Comparison of ENCODE assay signal across 18 cellular contexts in the genomic region with DNA sequence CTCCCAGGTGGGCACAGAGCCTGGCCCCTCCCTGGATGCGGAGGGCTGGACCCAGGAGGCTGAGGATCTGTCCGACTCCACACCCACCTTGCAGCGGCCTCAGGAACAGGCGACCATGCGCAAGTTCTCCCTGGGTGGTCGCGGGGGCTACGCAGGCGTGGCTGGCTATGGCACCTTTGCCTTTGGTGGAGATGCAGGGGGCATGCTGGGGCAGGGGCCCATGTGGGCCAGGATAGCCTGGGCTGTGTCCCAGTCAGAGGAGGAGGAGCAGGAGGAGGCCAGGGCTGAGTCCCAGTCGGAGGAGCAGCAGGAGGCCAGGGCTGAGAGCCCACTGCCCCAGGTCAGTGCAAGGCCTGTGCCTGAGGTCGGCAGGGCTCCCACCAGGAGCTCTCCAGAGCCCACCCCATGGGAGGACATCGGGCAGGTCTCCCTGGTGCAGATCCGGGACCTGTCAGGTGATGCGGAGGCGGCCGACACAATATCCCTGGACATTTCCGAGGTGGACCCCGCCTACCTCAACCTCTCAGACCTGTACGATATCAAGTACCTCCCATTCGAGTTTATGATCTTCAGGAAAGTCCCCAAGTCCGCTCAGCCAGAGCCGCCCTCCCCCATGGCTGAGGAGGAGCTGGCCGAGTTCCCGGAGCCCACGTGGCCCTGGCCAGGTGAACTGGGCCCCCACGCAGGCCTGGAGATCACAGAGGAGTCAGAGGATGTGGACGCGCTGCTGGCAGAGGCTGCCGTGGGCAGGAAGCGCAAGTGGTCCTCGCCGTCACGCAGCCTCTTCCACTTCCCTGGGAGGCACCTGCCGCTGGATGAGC. TPM values are rescaled to one million over a fixed set of nuclear protein-coding genes. Genes with fewer than 3 reads are reported as not detected.
A peak's percentile ranks its signal among the peaks of the same experiment; 100 is the strongest.
DNase-seq lines count a peak whose midpoint lies in the region; ATAC-seq and TF ChIP-seq lines count a peak whose summit lies in the region.
"Had no signal": no experiment of that assay in that cellular context is flagged by ENCODE, and none has a peak within 500 bp of the region (broad histone marks: within the 10 kb centered on the region; RNA-seq: fewer than 3 reads in every experiment).

No MANE protein-coding gene starts in this region.

- no peaks in the 10 kb centered on the region for H3K36me3 ChIP-seq in Panc1 (ENCODE audit: control insufficient read depth, insufficient read depth, low read length)
- peaks cover 0 to 22% (median 0%) of the 10 kb centered on the region in 9 donors for H3K36me3 ChIP-seq in heart right ventricle
- no peaks in the 10 kb centered on the region for H3K36me3 ChIP-seq in gastroesophageal sphincter
- H3K36me3 ChIP-seq: SJSA1 had no signal

- H3K4me3 ChIP-seq in Panc1 (ENCODE audit: low read depth in 2 of 2, low read length in 2 of 2) (no peak overlapping the region), heart right ventricle (peak overlapping the region in 3 of 10 donors; percentile 11 to 28 (median 16)), gastroesophageal sphincter (no peak overlapping the region)
- H3K4me3 ChIP-seq: SJSA1 had no signal

- in situ Hi-C loops in Panc1 (cut with HindIII; ENCODE audit: low pct_unique_long_range_greater_than_20kb, low sequenced_read_pairs): no loop called here

- no peak for TF ChIP-seq POLR2A in gastroesophageal sphincter (IDR thresholded peaks at IDR 0.05)

- H3K9me3 ChIP-seq in Panc1 (ENCODE audit: control insufficient read depth, insufficient read depth, low read depth, low read length): no peaks in the 10 kb centered on the region
- H3K9me3 ChIP-seq in heart right ventricle: no peaks in the 10 kb centered on the region
- H3K9me3 ChIP-seq in gastroesophageal sphincter: no peaks in the 10 kb centered on the region
- H3K9me3 ChIP-seq: SJSA1 had no signal

- no peak overlapping the region for H3K27ac ChIP-seq in Panc1 (ENCODE audit: low read length)
- peak overlapping the region; percentile 26 to 94 (median 90) for H3K27ac ChIP-seq in heart right ventricle
- H3K27ac ChIP-seq in gastroesophageal sphincter: no peak overlapping the region
- H3K27ac ChIP-seq: SJSA1 had no signal

- peaks cover 14% of the 10 kb centered on the region for H3K4me1 ChIP-seq in Panc1 (ENCODE audit: control insufficient read depth, insufficient read depth, low read length)
- peaks cover 14 to 85% (median 56%) of the 10 kb centered on the region in 9 donors for H3K4me1 ChIP-seq in heart right ventricle
- peaks cover 0 to 21% (median 0%) of the 10 kb centered on the region in 3 donors for H3K4me1 ChIP-seq in gastroesophageal sphincter
- H3K4me1 ChIP-seq: SJSA1 had no signal

- POLR2A ChIA-PET in Panc1 (lab: Charles Lee): no interaction called here

- peak; percentile 36 for DNase-seq in DMS153 (lab: John Stamatoyannopoulos, UW)
- no peak for DNase-seq in Panc1 (ENCODE audit: low read depth, low spot score)
- peak in 1 of 2 donors; percentile 48 for DNase-seq in heart right ventricle
- DNase-seq in posterior vena cava (ENCODE audit: low spot score): peak; percentile 76
- DNase-seq in central memory CD4-positive, alpha-beta T cell: no peak
- no peak for DNase-seq in activated T-cell treated with anti-CD3 and anti-CD28 coated beads for 4 hours
- DNase-seq: activated CD8-positive, alpha-beta T cell treated with anti-CD3 and anti-CD28 coated beads, Interleukin-2, amount 10 ng/mL, durations not matched to agents 7 days and 5 days; activated gamma-delta T cell treated with Interleukin-2 at 50 U/mL for 16 hours; caudate nucleus; H9; NCI-H1092; NCI-H524; stimulated activated CD4-positive, alpha-beta T cell treated with anti-CD3 and anti-CD28 coated beads, Interleukin-4, amount 100 ng/mL, for 1 hour had no signal

- CTCF ChIA-PET in Panc1 (lab: Charles Lee): no interaction called here

- TF ChIP-seq CTCF in Panc1 (IDR thresholded peaks at IDR 0.05): no peak
- no peak for TF ChIP-seq CTCF in heart right ventricle (IDR thresholded peaks at IDR 0.05)
- TF ChIP-seq CTCF in gastroesophageal sphincter (IDR thresholded peaks at IDR 0.05): no peak

- TF ChIP-seq EP300 in gastroesophageal sphincter (IDR thresholded peaks at IDR 0.05): no peak

- intact Hi-C loops in Panc1 (cut with micrococcal nuclease; ENCODE audit: unreplicated experiment) (no loop called here), heart right ventricle (cut with DNase I) (no loop called here), posterior vena cava (cut with DNase I) (no loop called here)

- no TSS peak for BruUV-seq in Panc1 (replicated peaks; lab: Mats Ljungman, UMichigan)

- 47 to 58% methylated on average over 34 of the region's 34 CpGs for whole genome bisulfite sequencing in heart right ventricle, 2 donors
- WGBS in gastroesophageal sphincter (ENCODE audit: low coverage in 1 of 2), 2 donors: 100% methylated on average over 1 of the region's 34 CpGs; no CpG with 5 or more reads in 1 of the 2 donors

- ATAC-seq in Panc1 (0 out of 2 replicates have a peak, but pooled peaks have one; percentile 5), heart right ventricle (no peak), gastroesophageal sphincter (no peak), HG03342 (IDR thresholded peaks at IDR 0.05; ENCODE audit: unreplicated experiment) (no peak)
- ATAC-seq: activated CD8-positive, alpha-beta T cell treated with anti-CD3 and anti-CD28 coated beads, Interleukin-2, amount 10 ng/mL, durations not matched to agents 7 days and 5 days; stimulated activated effector memory CD8-positive, alpha-beta T cell treated with anti-CD3 and anti-CD28 coated beads, Interleukin-12 subunit alpha, Interleukin-12 subunit beta, amount 100 ng/mL, for 72 hours had no signal

- H3K27me3 ChIP-seq in Panc1 (ENCODE audit: control insufficient read depth, insufficient read depth, low read length) (no peaks in the 10 kb centered on the region), heart right ventricle (no peaks in the 10 kb centered on the region), gastroesophageal sphincter (peaks cover 37% of the 10 kb centered on the region)

RNA-seq across cellular contexts. Expression of a gene that starts 34.2 kb away (rescaled TPM):
- total RNA-seq in Panc1 (2021; ENCODE audit: unreplicated experiment): 38.6 TPM
- polyA plus RNA-seq in Panc1 (2012; ENCODE audit: insufficient read length): 32.3 TPM
- total RNA-seq in heart right ventricle: 10 to 100 TPM in 1 of 10 donors, 1 to 10 TPM in 9; 5.2 to 11.2 (median 6.9) TPM
- 1 to 10 TPM; 7.1 to 8.8 TPM for polyA plus RNA-seq in heart right ventricle
- total RNA-seq in posterior vena cava: 10 to 100 TPM; 12.7 to 13.3 TPM
- total RNA-seq in gastroesophageal sphincter: 10 to 100 TPM; 16.3 to 24.6 (median 21.9) TPM

RNA-seq across cellular contexts. Expression of a gene that starts 44.3 kb away (rescaled TPM):
- total RNA-seq in Panc1 (2021; ENCODE audit: unreplicated experiment) (1.2 TPM), heart right ventricle (under 1 TPM in 7 of 10 donors, not detected in 3; 0.14 to 0.44 (median 0.34) TPM), posterior vena cava (1 to 10 TPM in 1 of 2 donors, under 1 TPM in 1; 0.38 to 1.9 TPM), gastroesophageal sphincter (not detected)
- polyA plus RNA-seq in Panc1 (2012; ENCODE audit: insufficient read length): 1.0 TPM
- polyA plus RNA-seq in heart right ventricle: under 1 TPM; 0.20 to 0.37 TPM
- total RNA-seq: endothelial cell of umbilical vein, SJSA1 had no signal
- polyA plus RNA-seq: endothelial cell of umbilical vein had no signal

Comparison
In these comparisons a context has a peak if more than half of its experiments do, and no peak if none do; other contexts are left out.
1. DNase-seq: peak in DMS153 (single experiment) and posterior vena cava (single experiment); none in Panc1 (single experiment), central memory CD4-positive, alpha-beta T cell (single experiment) and activated T-cell treated with anti-CD3 and anti-CD28 coated beads for 4 hours (single experiment).
2. H3K27ac ChIP-seq: peak in heart right ventricle (10 of 10); none in Panc1 (single experiment) and gastroesophageal sphincter (0 of 4).